Comparison of ENCODE assay signal across 30 cellular contexts in genomic region chr11:118168751-118169150, GRCh38. TPM values are rescaled to one million over a fixed set of nuclear protein-coding genes. Genes with fewer than 3 reads are reported as not detected.
"Had no signal": no experiment of that assay in that cellular context is flagged by ENCODE, and none has a peak within 500 bp of the region (broad histone marks: within the 10 kb centered on the region; RNA-seq: fewer than 3 reads in every experiment).

No MANE protein-coding gene starts in this region.

- H3K4me3 ChIP-seq: colonic mucosa, gastroesophageal sphincter, right atrium auricular region, smooth muscle cell, stomach, thyroid gland had no signal

- H3K27ac ChIP-seq: colonic mucosa, gastroesophageal sphincter, parathyroid adenoma, right atrium auricular region, stomach, thyroid gland had no signal

- FAIRE-seq: endometrium, kidney had no signal

- H3K4me2 ChIP-seq: smooth muscle cell had no signal

- ATAC-seq: activated CD8-positive, alpha-beta T cell treated with anti-CD3 and anti-CD28 coated beads for 36 hours; activated naive CD8-positive, alpha-beta T cell treated with anti-CD3 and anti-CD28 coated beads, Interleukin-2, amount 50 U/mL, for 24 hours; activated T-cell treated with anti-CD3 and anti-CD28 coated beads, Interleukin-2, amount 50 U/mL, for 4 hours; activated T-helper 17 cell treated with anti-CD3 and anti-CD28 coated beads, Interleukin-2, amount 50 U/mL, for 72 hours; gastroesophageal sphincter; left colon; naive thymus-derived CD4-positive, alpha-beta T cell; stimulated activated naive B cell treated with anti-CD40 and anti-IgM and Interleukin-4, amounts not matched to agents 10 μg/mL and 1 μg/mL and 100 μg/mL, for 72 hours had no signal

- H3K9me3 ChIP-seq: colonic mucosa, gastroesophageal sphincter, right atrium auricular region, stomach, thyroid gland had no signal

- H3K9ac ChIP-seq: parathyroid adenoma had no signal

- DNase-seq: activated CD4-positive, alpha-beta T cell treated with anti-CD3 and anti-CD28 coated beads, Interleukin-2, amount 10 ng/mL, durations not matched to agents 24 days and 14 days; activated CD4-positive, CD25-positive, alpha-beta regulatory T cell treated with anti-CD3 and anti-CD28 coated beads, Interleukin-2, amount 50 U/mL, for 72 hours; activated CD8-positive, alpha-beta T cell treated with anti-CD3 and anti-CD28 coated beads for 36 hours; activated gamma-delta T cell treated with Interleukin-2 at 50 U/mL for 16 hours; activated naive CD8-positive, alpha-beta T cell treated with anti-CD3 and anti-CD28 coated beads, Interleukin-2, amount 50 U/mL, for 24 hours; activated T-cell treated with anti-CD3 and anti-CD28 coated beads, Interleukin-2, amount 50 U/mL, for 4 hours; amygdala; colonic mucosa; effector CD8-positive, alpha-beta T cell; erythroblast; hypothalamus; immature natural killer cell; kidney; left colon; midbrain; naive thymus-derived CD4-positive, alpha-beta T cell; nucleus accumbens; stimulated activated CD4-positive, alpha-beta T cell treated with anti-CD3 and anti-CD28 coated beads, Interleukin-1b, Interleukin-23, amount 100 ng/mL, for 48 hours; stimulated activated naive B cell treated with anti-CD40 and anti-IgM and Interleukin-4, amounts not matched to agents 10 μg/mL and 1 μg/mL and 100 μg/mL, for 72 hours; stomach; thyroid gland had no signal

- H3K4me1 ChIP-seq: colonic mucosa, parathyroid adenoma had no signal

- H3K27me3 ChIP-seq: colonic mucosa, right atrium auricular region, thyroid gland had no signal

- H2AFZ ChIP-seq: parathyroid adenoma had no signal

- H3K79me2 ChIP-seq: parathyroid adenoma had no signal

- H3K36me3 ChIP-seq: colonic mucosa, right atrium auricular region, stomach, thyroid gland had no signal

RNA-seq across cellular contexts. Expression of gene SCN2B, which starts 7.7 kb away (rescaled TPM):
- total RNA-seq: activated CD8-positive, alpha-beta T cell treated with anti-CD3 and anti-CD28 coated beads for 36 hours; activated T-cell treated with anti-CD3 and anti-CD28 coated beads, Interleukin-2, amount 50 U/mL, for 4 hours; dermis microvascular lymphatic vessel endothelial cell; naive thymus-derived CD4-positive, alpha-beta T cell; pulmonary artery endothelial cell; T-helper 1 cell treated with Interleukin-12 subunit alpha and Interleukin-12 subunit beta and Interleukin-4 antibody, amounts not matched to agents 30 ng/mL and 1 ng/mL, for 36 hours had no signal
- polyA plus RNA-seq: immature natural killer cell; naive thymus-derived CD4-positive, alpha-beta T cell had no signal

RNA-seq across cellular contexts. Expression of gene SCN4B, which starts 16.1 kb away (rescaled TPM):
- total RNA-seq: activated T-cell treated with anti-CD3 and anti-CD28 coated beads, Interleukin-2, amount 50 U/mL, for 4 hours; smooth muscle cell had no signal
- polyA plus RNA-seq: immature natural killer cell; naive thymus-derived CD4-positive, alpha-beta T cell; smooth muscle cell had no signal

RNA-seq across cellular contexts. Expression of gene JAML, which starts 56.1 kb away (rescaled TPM):
- total RNA-seq: smooth muscle cell had no signal
- polyA plus RNA-seq: smooth muscle cell had no signal
